In the genomic region with DNA sequence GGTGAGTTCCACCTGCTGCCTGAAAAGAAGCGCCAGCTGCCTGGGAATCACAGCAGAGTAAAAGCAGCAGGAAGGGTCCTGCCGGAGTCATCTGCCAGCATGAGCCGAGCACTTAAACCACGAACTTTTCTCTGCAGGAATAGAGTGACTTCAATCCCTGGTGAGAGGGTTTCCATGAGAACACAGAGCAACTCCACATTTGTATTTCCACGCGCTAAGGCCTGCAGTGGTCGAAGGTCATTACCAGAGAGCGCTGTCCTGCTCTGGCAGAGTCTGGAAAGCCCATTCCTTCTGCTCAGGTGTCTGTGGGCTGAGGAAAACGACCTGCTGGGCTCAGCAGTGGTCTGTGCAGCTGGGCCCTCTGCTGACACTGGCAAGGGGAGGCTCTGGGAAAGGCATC, we compare ENCODE assay signal across 24 cellular contexts.
"Had no signal": no experiment of that assay in that cellular context is flagged by ENCODE, and none has a peak within 500 bp of the region (broad histone marks: within the 10 kb centered on the region; RNA-seq: fewer than 3 reads in every experiment).

No MANE protein-coding gene starts in this region.

- DNase-seq: colonic mucosa; effector memory CD8-positive, alpha-beta T cell; erythroblast; esophagus squamous epithelium; foreskin melanocyte; hypothalamus; mesenchymal stem cell; mucosa of descending colon; naive B cell; stimulated activated CD4-positive, alpha-beta T cell treated with anti-CD3 and anti-CD28 coated beads, Interleukin-15, amount 100 ng/mL, for 24 hours; stimulated activated CD4-positive, alpha-beta T cell treated with anti-CD3 and anti-CD28 coated beads, Interleukin-2, amount 100 ng/mL, for 48 hours; stimulated activated naive CD4-positive, alpha-beta T cell treated with Interleukin-2 at 50 U/mL for 16 hours; stomach; thyroid gland; trophoblast cell had no signal

- H3K9me3 ChIP-seq: colonic mucosa, esophagus squamous epithelium, left lung, mucosa of descending colon, prostate gland, right atrium auricular region, stomach, thyroid gland, vagina had no signal

- H3K4me3 ChIP-seq: colonic mucosa, esophagus squamous epithelium, left lung, mucosa of descending colon, prostate gland, right atrium auricular region, skin epidermis, stomach, thyroid gland, vagina had no signal

- H2AFZ ChIP-seq: parathyroid adenoma had no signal

- H3K79me2 ChIP-seq: parathyroid adenoma had no signal

- H3K27me3 Mint-ChIP-seq: effector memory CD8-positive, alpha-beta T cell; naive B cell; natural killer cell treated with Interleukin-12 subunit alpha and Interleukin-12 subunit beta and Interleukin-15 and Interleukin-18, amount 100 ng/mL, for 72 hours had no signal

- H3K4me1 ChIP-seq: colonic mucosa, left lung, parathyroid adenoma, prostate gland, right atrium auricular region, stomach, thyroid gland, vagina had no signal

- H3K27me3 ChIP-seq: colonic mucosa, esophagus squamous epithelium, left lung, right atrium auricular region, stomach, thyroid gland, vagina had no signal

- H3K36me3 Mint-ChIP-seq: natural killer cell treated with Interleukin-12 subunit alpha and Interleukin-12 subunit beta and Interleukin-15 and Interleukin-18, amount 100 ng/mL, for 72 hours had no signal

- H3K36me3 ChIP-seq: colonic mucosa, prostate gland, right atrium auricular region, thyroid gland, vagina had no signal

- ATAC-seq: effector memory CD8-positive, alpha-beta T cell; left lung; mucosa of descending colon; natural killer cell treated with Interleukin-12 subunit alpha and Interleukin-12 subunit beta and Interleukin-15 and Interleukin-18, amount 100 ng/mL, for 72 hours had no signal

- H3K4me1 Mint-ChIP-seq: mesothelial cell of epicardium had no signal

- H3K4me3 Mint-ChIP-seq: effector memory CD8-positive, alpha-beta T cell; mesothelial cell of epicardium; natural killer cell treated with Interleukin-12 subunit alpha and Interleukin-12 subunit beta and Interleukin-15 and Interleukin-18, amount 100 ng/mL, for 72 hours; neural crest cell had no signal

- H3K27ac Mint-ChIP-seq: mesothelial cell of epicardium; natural killer cell treated with Interleukin-12 subunit alpha and Interleukin-12 subunit beta and Interleukin-15 and Interleukin-18, amount 100 ng/mL, for 72 hours had no signal

- H3K9ac ChIP-seq: parathyroid adenoma had no signal

- H3K9me3 Mint-ChIP-seq: effector memory CD8-positive, alpha-beta T cell; mesothelial cell of epicardium; naive B cell; natural killer cell treated with Interleukin-12 subunit alpha and Interleukin-12 subunit beta and Interleukin-15 and Interleukin-18, amount 100 ng/mL, for 72 hours; neural crest cell had no signal

- H3K27ac ChIP-seq: colonic mucosa, esophagus squamous epithelium, left lung, parathyroid adenoma, prostate gland, right atrium auricular region, skin epidermis, stomach, thyroid gland, vagina had no signal
